ENCODE assay signal across 8 cellular contexts in the genomic region with DNA sequence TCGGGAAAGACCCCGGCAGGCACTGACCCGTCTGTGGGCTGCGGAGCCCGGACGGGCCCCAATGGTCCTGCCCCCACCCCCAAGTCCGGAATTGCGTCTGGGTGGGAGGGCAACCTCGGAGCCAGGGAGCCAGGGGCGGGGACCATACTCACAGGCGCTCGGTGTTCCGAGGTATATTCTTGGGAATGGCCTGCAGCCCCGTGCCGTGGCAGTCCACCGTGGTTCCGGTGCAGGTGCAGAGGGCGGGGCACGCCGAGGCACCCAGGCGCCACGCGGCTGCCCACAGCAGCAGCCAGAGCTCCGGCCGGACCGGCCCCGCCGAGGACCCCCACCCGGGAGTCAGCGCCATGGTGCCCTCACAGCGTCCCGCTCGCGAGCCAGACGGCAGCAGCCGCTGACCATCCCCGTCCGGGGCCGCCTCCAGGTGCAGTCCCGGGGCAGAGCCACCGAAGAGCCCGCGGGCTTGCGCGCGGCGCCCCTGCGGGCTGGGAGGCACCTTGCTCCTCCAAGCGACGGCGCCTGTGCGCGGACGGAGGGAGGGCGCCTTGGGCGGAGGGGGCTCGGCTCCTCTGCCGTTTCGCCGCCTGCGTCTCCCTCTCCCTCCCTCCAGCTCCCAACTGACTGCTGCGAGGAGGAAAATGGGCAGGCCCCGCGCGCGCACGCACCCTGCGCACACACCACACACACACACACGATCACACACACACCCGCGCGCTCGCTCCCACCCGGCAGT. TPM values are rescaled to one million over a fixed set of nuclear protein-coding genes. Genes with fewer than 3 reads are reported as not detected.
DNase-seq lines count a peak whose midpoint lies in the region; ATAC-seq, FAIRE-seq and TF ChIP-seq lines count a peak whose summit lies in the region.

A gene (minus strand): TSS at position 634 of the 733 bp plus-strand sequence. CDS start 285 bp downstream, at position 349.

- H3K27ac ChIP-seq in colonic mucosa = no peak within 1 kb of the TSS

- H3K9me3 ChIP-seq in colonic mucosa = no peaks in the 10 kb centered on the region

- POLR2A ChIA-PET in HEK293T (lab: Yijun Ruan, JAX) = no interaction called here

- H3K9ac ChIP-seq in colonic mucosa (ENCODE audit: low read depth in 2 of 2, low read length in 2 of 2) = no peak within 1 kb of the TSS

- intact Hi-C loops in colonic mucosa (cut with DNase I) = no loop called here

- no peak for ATAC-seq in HG03565 (IDR thresholded peaks at IDR 0.05; ENCODE audit: unreplicated experiment)

- no peak within 1 kb of the TSS for H3K4me3 ChIP-seq in colonic mucosa

- CTCF ChIA-PET in HEK293T (lab: Yijun Ruan, JAX) = interaction anchor here (1.6 kb wide), 1 partner anchor 11 kb away, joined by 6 read pairs; no protein-coding TSS in a partner anchor

- FAIRE-seq in frontal cortex (lab: Jason Lieb, UNC) = no peak

- H3K27me3 ChIP-seq in colonic mucosa = peaks cover 24% of the 10 kb centered on the region

- H3K36me3 ChIP-seq in colonic mucosa = no peaks in the 10 kb centered on the region

- no peaks in the 10 kb centered on the region for H3K4me1 ChIP-seq in colonic mucosa

- TF ChIP-seq CTCF in colonic mucosa (IDR thresholded peaks at IDR 0.05) = no peak

- DNase-seq in HEK293T (ENCODE audit: extremely low spot score) (peak; percentile 71), NCI-H69 (lab: John Stamatoyannopoulos, UW) (peak; percentile 75), frontal cortex (ENCODE audit: low spot score in 2 of 2) (no peak), retina (peak; percentile 88), mesenteric fat pad (ENCODE audit: low spot score) (no peak), colonic mucosa (no peak)
- no peak for DNase-seq in activated CD8-positive, alpha-beta memory T cell treated with anti-CD3 and anti-CD28 coated beads, Interleukin-2, amount 50 U/mL, for 4 hours

TF ChIP-seq in HEK293T, 16 proteins besides CTCF, POLR2A, EP300 and RAD21:
- TF ChIP-seq L3MBTL2 (conservative IDR thresholded peaks at IDR 0.05) (no peak), ELF4 (IDR thresholded peaks at IDR 0.05) (no peak), FOXA1 (IDR thresholded peaks at IDR 0.05) (no peak), SUZ12 (IDR thresholded peaks at IDR 0.05) (no peak), BHLHE40 (IDR thresholded peaks at IDR 0.05; ENCODE audit: borderline replicate concordance) (no peak), TARDBP (IDR thresholded peaks at IDR 0.05) (no peak), LEF1 (IDR thresholded peaks at IDR 0.05; ENCODE audit: borderline replicate concordance) (no peak), FOXK2 (IDR thresholded peaks at IDR 0.05) (no peak), CTBP1 (IDR thresholded peaks at IDR 0.05; ENCODE audit: borderline replicate concordance) (no peak)

RNA-seq across cellular contexts. Expression of the gene that starts here (rescaled TPM):
- total RNA-seq in frontal cortex (48.9 TPM), mesenteric fat pad (0.19 TPM), colonic mucosa (under 1 TPM; 0.17 to 0.24 TPM)

Comparison
In these comparisons a context has a peak if more than half of its experiments do, and no peak if none do; other contexts are left out.
1. RNA of the gene that starts here (total RNA-seq): 48.9 TPM in frontal cortex (single experiment); 0.17 to 0.24 TPM in colonic mucosa and 0.19 TPM in mesenteric fat pad (single experiment); every median in the first group is over 10 times any median in the second.
2. DNase-seq: peak in HEK293T (single experiment), NCI-H69 (single experiment) and retina (single experiment); none in frontal cortex (0 of 2), mesenteric fat pad (single experiment), colonic mucosa (single experiment) and activated CD8-positive, alpha-beta memory T cell treated with anti-CD3 and anti-CD28 coated beads, Interleukin-2, amount 50 U/mL, for 4 hours (single experiment).